ENCODE assay signal across 17 cellular contexts in the genomic region with DNA sequence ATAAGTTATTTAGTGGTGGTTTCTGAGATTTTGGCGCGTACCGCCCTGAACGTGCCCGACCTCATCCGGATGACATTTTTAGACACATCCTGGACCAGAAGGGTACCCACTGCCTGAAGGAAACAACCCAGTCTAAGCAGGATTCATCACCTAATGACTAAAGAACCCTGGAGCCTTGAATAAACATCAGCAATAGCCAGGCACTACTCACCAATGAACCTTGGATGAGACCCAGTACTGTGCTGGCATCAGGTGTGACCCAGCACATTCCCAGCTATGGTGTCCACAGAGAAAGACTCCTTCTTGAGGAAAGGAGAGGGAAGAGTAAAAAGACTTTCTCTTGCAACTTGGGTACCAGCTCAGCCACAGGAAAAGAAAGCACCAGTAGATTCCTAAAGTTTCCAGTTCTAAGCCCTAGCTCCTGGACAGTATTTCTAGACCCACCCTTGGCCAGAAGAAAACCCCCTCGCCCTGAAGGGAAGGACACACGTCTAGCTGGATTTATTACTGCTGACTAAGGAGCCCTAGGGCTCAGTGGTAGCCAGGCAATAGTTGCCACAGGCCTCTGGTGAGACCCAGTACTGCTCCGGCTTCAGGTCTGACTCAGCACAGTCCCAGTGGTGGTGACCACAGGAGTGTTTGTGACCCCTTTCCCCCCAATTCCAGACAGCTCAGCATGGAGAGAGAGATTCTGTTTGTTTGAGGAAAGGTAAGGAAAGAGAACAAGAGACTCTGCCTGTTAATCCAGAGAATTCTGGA. TPM values are rescaled to one million over a fixed set of nuclear protein-coding genes. Genes with fewer than 3 reads are reported as not detected.
DNase-seq lines count a peak whose midpoint lies in the region; ATAC-seq, FAIRE-seq and TF ChIP-seq lines count a peak whose summit lies in the region.
"Had no signal": no experiment of that assay in that cellular context is flagged by ENCODE, and none has a peak within 500 bp of the region (broad histone marks: within the 10 kb centered on the region; RNA-seq: fewer than 3 reads in every experiment).

No MANE protein-coding gene starts in this region.

- H3K4me2 ChIP-seq in mesenchymal stem cell (ENCODE audit: low read length, poor library complexity, severe bottlenecking) = no peak overlapping the region
- H3K4me2 ChIP-seq: KMS-11 had no signal

- TF ChIP-seq POLR2A in Peyer's patch (IDR thresholded peaks at IDR 0.05) = no peak

- peak; percentile 70 for DNase-seq in EL
- DNase-seq in MG63 = peak; percentile 61
- peak; percentile 86 for DNase-seq in bronchial epithelial cell (ENCODE audit: low read depth)
- peak; percentile 33 for DNase-seq in mesenchymal stem cell
- DNase-seq in NCI-H128 (lab: John Stamatoyannopoulos, UW; ENCODE audit: unreplicated experiment) = no peak
- DNase-seq in NCI-H2107 (lab: John Stamatoyannopoulos, UW) = no peak
- DNase-seq in Peyer's patch = no peak
- DNase-seq: activated B cell treated with CpG ODN at 0.5 μM for 24 hours; activated effector memory CD4-positive, alpha-beta T cell treated with anti-CD3 and anti-CD28 coated beads, Interleukin-2, amount 50 U/mL, for 16 hours; NCI-H146; NCI-H510A treated with DMSO at 0.1 percent for 48 hours; OCI-M1 had no signal

- H2AK5ac ChIP-seq in mesenchymal stem cell (ENCODE audit: low read length, severe bottlenecking) = peak overlapping the region; percentile 41

- H3K9ac ChIP-seq in mesenchymal stem cell (ENCODE audit: low read length) = no peak overlapping the region
- H3K9ac ChIP-seq: KMS-11 had no signal

- H3K4me3 ChIP-seq in MG63 = no peak overlapping the region
- no peak overlapping the region for H3K4me3 ChIP-seq in bronchial epithelial cell (ENCODE audit: low read depth, low read length)
- no peak overlapping the region for H3K4me3 ChIP-seq in mesenchymal stem cell (ENCODE audit: insufficient read depth in 1 of 2, low read depth in 1 of 2, low read length in 2 of 2)
- no peak overlapping the region for H3K4me3 ChIP-seq in Peyer's patch
- H3K4me3 ChIP-seq: body of pancreas, upper lobe of left lung had no signal

- H2BK5ac ChIP-seq in mesenchymal stem cell (ENCODE audit: low read depth, low read length, poor library complexity, severe bottlenecking) = no peak overlapping the region

- no peak overlapping the region for H2BK120ac ChIP-seq in mesenchymal stem cell (ENCODE audit: low read depth, low read length)

- peak overlapping the region in 1 of 2 experiments; percentile 21 for H3K18ac ChIP-seq in mesenchymal stem cell (ENCODE audit: low read depth in 1 of 2, low read length in 2 of 2)

- H4K8ac ChIP-seq in mesenchymal stem cell (ENCODE audit: low read length) = no peak overlapping the region

- H3K36me3 ChIP-seq in MG63 = no peaks in the 10 kb centered on the region
- no peaks in the 10 kb centered on the region for H3K36me3 ChIP-seq in bronchial epithelial cell (ENCODE audit: control insufficient read depth, insufficient read depth, low read length)
- no peaks in the 10 kb centered on the region for H3K36me3 ChIP-seq in mesenchymal stem cell (ENCODE audit: control insufficient read depth in 1 of 2, insufficient read depth in 2 of 2, low read depth in 1 of 2, low read length in 2 of 2)
- no peaks in the 10 kb centered on the region for H3K36me3 ChIP-seq in Peyer's patch
- H3K36me3 ChIP-seq: upper lobe of left lung had no signal

- WGBS in mesenchymal stem cell = 94% methylated on average over 9 of the region's 9 CpGs

- H2BK15ac ChIP-seq in mesenchymal stem cell (ENCODE audit: low read depth, poor library complexity, severe bottlenecking) = no peak overlapping the region

- no peak overlapping the region for H2AFZ ChIP-seq in mesenchymal stem cell (ENCODE audit: low read depth, low read length)

- peak overlapping the region in 1 of 2 experiments; percentile 15 for H3K4ac ChIP-seq in mesenchymal stem cell (ENCODE audit: low read depth in 1 of 2, low read length in 2 of 2)

- H3K23ac ChIP-seq in mesenchymal stem cell (ENCODE audit: low read length in 2 of 2) = no peak overlapping the region

- TF ChIP-seq CTCF in bronchial epithelial cell (IDR thresholded peaks at IDR 0.05; ENCODE audit: insufficient read depth, low read length, severe bottlenecking) = no peak
- no peak for TF ChIP-seq CTCF in Peyer's patch (IDR thresholded peaks at IDR 0.05)

- H3K14ac ChIP-seq in mesenchymal stem cell (ENCODE audit: low read length in 2 of 2) = no peak overlapping the region

- no peak overlapping the region for H4K91ac ChIP-seq in mesenchymal stem cell (ENCODE audit: low read length)

- H2BK12ac ChIP-seq in mesenchymal stem cell (ENCODE audit: low read length in 2 of 2) = no peak overlapping the region

- H3K79me1 ChIP-seq in mesenchymal stem cell (replicated peaks; ENCODE audit: low read length, poor library complexity, severe bottlenecking) = peaks cover 16% of the 10 kb centered on the region

- H3K4me1 ChIP-seq in mesenchymal stem cell (ENCODE audit: control insufficient read depth, insufficient read depth, low read depth, low read length) (peaks cover 3% of the 10 kb centered on the region), Peyer's patch (no peaks in the 10 kb centered on the region)
- H3K4me1 ChIP-seq: body of pancreas, upper lobe of left lung had no signal

- FAIRE-seq in bronchial epithelial cell (lab: Jason Lieb, UNC) = no peak

- no peak for ATAC-seq in HG02798 (IDR thresholded peaks at IDR 0.05; ENCODE audit: poor library complexity, unreplicated experiment)
- ATAC-seq: body of pancreas; stimulated activated memory B cell treated with anti-CD40 and anti-IgM and Interleukin-4, amounts not matched to agents 10 μg/mL and 1 μg/mL and 100 μg/mL, for 72 hours had no signal

- peak overlapping the region; percentile 14 for H3K27ac ChIP-seq in mesenchymal stem cell (ENCODE audit: low read length, poor library complexity, severe bottlenecking)
- no peak overlapping the region for H3K27ac ChIP-seq in Peyer's patch
- H3K27ac ChIP-seq: body of pancreas, KMS-11, upper lobe of left lung had no signal

- H3K27me3 ChIP-seq in MG63 (no peaks in the 10 kb centered on the region), bronchial epithelial cell (ENCODE audit: control insufficient read depth, insufficient read depth, low read length) (no peaks in the 10 kb centered on the region), mesenchymal stem cell (ENCODE audit: control insufficient read depth in 1 of 2, insufficient read depth in 1 of 2, low read length in 2 of 2) (no peaks in the 10 kb centered on the region), Peyer's patch (no peaks in the 10 kb centered on the region)
- H3K27me3 ChIP-seq: body of pancreas, upper lobe of left lung had no signal

- H3K9me3 ChIP-seq in MG63 (no peaks in the 10 kb centered on the region), mesenchymal stem cell (ENCODE audit: control insufficient read depth, low read length) (no peaks in the 10 kb centered on the region), Peyer's patch (no peaks in the 10 kb centered on the region)
- H3K9me3 ChIP-seq: body of pancreas, upper lobe of left lung had no signal

RNA-seq across cellular contexts. Expression of a gene that starts 32.5 kb away (rescaled TPM):
- total RNA-seq in MG63 (2014; rRNA removed; shearing (Covaris generic); ENCODE audit: low replicate concordance) = 3.8 and 5.8 TPM in 2 replicates
- 26.8 and 58.2 TPM in 2 replicates for total RNA-seq in bronchial epithelial cell
- 26.1 TPM for polyA plus RNA-seq in mesenchymal stem cell (2013, experiment 1 of 2)
- polyA plus RNA-seq in mesenchymal stem cell (2013, experiment 2 of 2) = 27.1 TPM
- 10 to 100 TPM; 18.3 to 25.6 (median 19.5) TPM for total RNA-seq in Peyer's patch

RNA-seq across cellular contexts. Expression of a gene that starts 32.8 kb away (rescaled TPM):
- total RNA-seq in MG63 (2014; rRNA removed; shearing (Covaris generic); ENCODE audit: low replicate concordance) = 0.30 and 0.57 TPM in 2 replicates
- total RNA-seq in bronchial epithelial cell (4.5 and 10.1 TPM in 2 replicates), Peyer's patch (10 to 100 TPM in 3 of 4 donors, 1 to 10 TPM in 1; 5.1 to 52.8 (median 15.5) TPM)
- 7.2 TPM for polyA plus RNA-seq in mesenchymal stem cell (2013, experiment 1 of 2)
- polyA plus RNA-seq in mesenchymal stem cell (2013, experiment 2 of 2) = 5.7 TPM

Comparison
In these comparisons a context has a peak if more than half of its experiments do, and no peak if none do; other contexts are left out.
1. DNase-seq: peak in EL (single experiment), MG63 (single experiment), bronchial epithelial cell (single experiment) and mesenchymal stem cell (single experiment); none in NCI-H128 (single experiment), NCI-H2107 (single experiment) and Peyer's patch (0 of 3).